ENCODE assay signal across 10 cellular contexts in genomic region chr11:86207413-86207812, GRCh38.
"Had no signal": no experiment of that assay in that cellular context is flagged by ENCODE, and none has a peak within 500 bp of the region (broad histone marks: within the 10 kb centered on the region; RNA-seq: fewer than 3 reads in every experiment).

No MANE protein-coding gene starts in this region.

- H3K27me3 Mint-ChIP-seq: IgD-negative memory B cell had no signal

- H2AFZ ChIP-seq: GM23338 had no signal

- H3K4me2 ChIP-seq: GM23338 had no signal

- H3K9me3 Mint-ChIP-seq: GM23338, HFFc6, IgD-negative memory B cell had no signal

- H3K27ac Mint-ChIP-seq: GM23338, HFFc6, IgD-negative memory B cell had no signal

- DNase-seq: H7, HFFc6, KG1 had no signal

- H3K9me3 ChIP-seq: HAP-1 had no signal

- H3K36me3 Mint-ChIP-seq: IgD-negative memory B cell had no signal

- H3K4me3 ChIP-seq: GM23338, HAP-1 had no signal

- H3K4me3 Mint-ChIP-seq: GM23338, HFFc6, IgD-negative memory B cell had no signal

- ATAC-seq: GM23338, HCT116, HepG2 had no signal

- FAIRE-seq: H1, HepG2 had no signal

- H3K36me3 ChIP-seq: HAP-1 had no signal

- H3K27ac ChIP-seq: HL-60 had no signal

- H3K4me1 Mint-ChIP-seq: GM23338 had no signal
